Comparison of ENCODE assay signal across 9 cellular contexts in the genomic region with DNA sequence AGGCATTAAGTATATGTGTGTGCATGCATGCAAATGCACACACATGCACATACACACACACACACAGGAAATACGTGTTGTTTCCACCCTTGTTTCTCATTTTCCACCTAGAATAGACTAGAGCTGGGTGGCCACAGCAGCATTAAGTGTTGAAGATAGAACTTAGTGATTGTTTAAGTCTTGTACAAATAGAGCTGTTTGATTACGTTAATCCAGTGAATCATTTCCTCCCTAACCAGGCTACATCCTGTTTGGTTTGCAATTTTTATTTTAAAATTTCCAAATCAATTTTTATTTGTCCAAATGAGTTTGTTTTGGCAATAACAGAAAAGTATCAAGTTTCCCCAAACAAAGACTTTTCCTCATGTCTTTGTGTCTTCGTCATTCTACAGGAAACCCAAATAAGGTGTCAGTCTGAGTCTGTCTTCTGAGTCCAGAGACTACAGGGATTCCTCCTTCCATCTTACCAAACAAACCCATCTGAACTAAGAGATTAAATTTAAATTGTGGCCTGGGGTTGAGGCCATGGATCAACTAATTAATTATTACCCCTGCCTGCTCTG.
DNase-seq lines count a peak whose midpoint lies in the region; ATAC-seq and TF ChIP-seq lines count a peak whose summit lies in the region.
"Had no signal": no experiment of that assay in that cellular context is flagged by ENCODE, and none has a peak within 500 bp of the region (broad histone marks: within the 10 kb centered on the region; RNA-seq: fewer than 3 reads in every experiment).

No MANE protein-coding gene starts in this region.

- H3K4me1 ChIP-seq in body of pancreas (peaks cover 11% of the 10 kb centered on the region), mucosa of rectum (ENCODE audit: control insufficient read depth in 2 of 2, insufficient read depth in 2 of 2, low read length in 2 of 2) (no peaks in the 10 kb centered on the region), spleen (peaks cover 0 to 13% (median 7%) of the 10 kb centered on the region in 6 donors)

- H3K27ac ChIP-seq in body of pancreas (no peak overlapping the region), mucosa of rectum (ENCODE audit: low read depth in 2 of 2, low read length in 2 of 2) (peak overlapping the region; percentile 5 to 28), spleen (peak overlapping the region in 2 of 8 donors; percentile 21 to 24)

- 18 to 20% methylated on average over 3 of the region's 3 CpGs for WGBS in body of pancreas, 2 donors
- 15 to 39% (median 23%) methylated on average over 3 of the region's 3 CpGs for WGBS in spleen, 5 donors

- DNase-seq in COLO829 (ENCODE audit: low spot score) (peak; percentile 75), MG63 (peak; percentile 15), body of pancreas (no peak), spleen (no peak), GM19240 (ENCODE audit: insufficient read length, low spot score) (no peak), NCI-H774 (lab: John Stamatoyannopoulos, UW) (no peak)
- DNase-seq: activated T-cell treated with anti-CD3 and anti-CD28 coated beads, Interleukin-2, amount 50 U/mL, for 4 hours had no signal

- ATAC-seq in body of pancreas (peak; percentile 50), HG03280 (IDR thresholded peaks at IDR 0.05; ENCODE audit: unreplicated experiment) (no peak)

- TF ChIP-seq CTCF in body of pancreas (IDR thresholded peaks at IDR 0.05) (no peak), spleen (IDR thresholded peaks at IDR 0.05 in 8 of 11, conservative IDR thresholded peaks at IDR 0.05 in 3 of 11) (no peak)

- H3K9ac ChIP-seq in mucosa of rectum (ENCODE audit: low read depth in 1 of 2, low read length in 2 of 2), result no peak overlapping the region

- intact Hi-C loops in body of pancreas (cut with DNase I), result loop anchor here (10.0 kb wide), 1 partner anchor 1818 kb away; no protein-coding TSS in a partner anchor
- intact Hi-C loops in spleen (cut with DNase I; ENCODE audit: low total_unique reads), result no loop called here

- H3K36me3 ChIP-seq in MG63 (no peaks in the 10 kb centered on the region), body of pancreas (replicated peaks in 1 of 2; ENCODE audit: insufficient read depth in 1 of 2, low read depth in 2 of 2) (no peaks in the 10 kb centered on the region), mucosa of rectum (ENCODE audit: control insufficient read depth in 2 of 2, insufficient read depth in 2 of 2, low read length in 2 of 2) (no peaks in the 10 kb centered on the region), spleen (no peaks in the 10 kb centered on the region)

- H3K9me3 ChIP-seq in MG63 (peaks cover 8% of the 10 kb centered on the region), body of pancreas (no peaks in the 10 kb centered on the region), mucosa of rectum (ENCODE audit: control insufficient read depth in 2 of 2, low read length in 2 of 2) (no peaks in the 10 kb centered on the region), spleen (no peaks in the 10 kb centered on the region)

- H3K27me3 ChIP-seq in MG63, result no peaks in the 10 kb centered on the region
- H3K27me3 ChIP-seq in body of pancreas, result no peaks in the 10 kb centered on the region
- no peaks in the 10 kb centered on the region for H3K27me3 ChIP-seq in mucosa of rectum (ENCODE audit: control insufficient read depth in 2 of 2, insufficient read depth in 2 of 2, low read length in 2 of 2)
- no peaks in the 10 kb centered on the region for H3K27me3 ChIP-seq in spleen (replicated peaks in 1 of 7)

- H3K4me3 ChIP-seq in MG63, result no peak overlapping the region
- H3K4me3 ChIP-seq in body of pancreas, result no peak overlapping the region
- H3K4me3 ChIP-seq in mucosa of rectum (ENCODE audit: low read length in 2 of 2), result no peak overlapping the region
- no peak overlapping the region for H3K4me3 ChIP-seq in spleen

- TF ChIP-seq POLR2A in body of pancreas (IDR thresholded peaks at IDR 0.05) (no peak), spleen (IDR thresholded peaks at IDR 0.05) (no peak)

Comparison
In these comparisons a context has a peak if more than half of its experiments do, and no peak if none do; other contexts are left out.
1. DNase-seq: peak in COLO829 (single experiment) and MG63 (single experiment); none in body of pancreas (0 of 4), spleen (single experiment), GM19240 (single experiment) and NCI-H774 (single experiment).
2. H3K27ac ChIP-seq: peak in mucosa of rectum (2 of 2); none in body of pancreas (0 of 4).